ENCODE assay signal across 26 cellular contexts in the genomic region with DNA sequence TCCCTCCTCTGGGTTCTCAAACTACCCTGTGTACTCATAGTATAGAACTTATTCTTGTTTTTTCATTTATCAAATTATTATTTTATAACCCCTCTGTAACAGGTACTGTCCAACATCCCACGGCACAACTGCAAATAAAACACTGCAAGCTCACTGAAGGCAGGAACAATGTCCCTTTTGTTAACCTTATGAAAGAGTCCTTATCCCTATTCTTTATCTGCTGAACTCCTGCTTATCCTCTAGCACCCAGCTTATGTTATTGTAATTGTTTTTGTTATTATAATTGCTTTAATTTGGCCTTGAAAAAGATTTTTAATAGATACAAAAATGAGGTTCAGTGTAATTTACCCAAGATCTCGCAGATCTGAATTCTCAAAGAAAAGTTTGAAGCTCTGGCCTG.
"Had no signal": no experiment of that assay in that cellular context is flagged by ENCODE, and none has a peak within 500 bp of the region (broad histone marks: within the 10 kb centered on the region; RNA-seq: fewer than 3 reads in every experiment).

No MANE protein-coding gene starts in this region.

- H3K36me3 ChIP-seq: brain microvascular endothelial cell, gastrocnemius medialis, heart right ventricle had no signal

- H3K4me1 Mint-ChIP-seq: activated CD4-positive, alpha-beta memory T cell treated with anti-CD3 and anti-CD28 coated beads, Interleukin-2, amount 10 ng/mL, durations not matched to agents 7 days and 5 days; activated CD4-positive, alpha-beta T cell treated with anti-CD3 and anti-CD28 coated beads, Interleukin-2, amount 10 ng/mL, durations not matched to agents 7 days and 5 days; activated T-helper 17 cell treated with anti-CD3 and anti-CD28 coated beads, Interleukin-2, amount 50 U/mL, for 72 hours; central memory CD8-positive, alpha-beta T cell had no signal

- H3K27ac ChIP-seq: brain microvascular endothelial cell, coronary artery, dorsolateral prefrontal cortex, foreskin keratinocyte, gastrocnemius medialis, heart right ventricle had no signal

- H3K4me1 ChIP-seq: foreskin keratinocyte, gastrocnemius medialis, heart right ventricle had no signal

- DNase-seq: activated CD4-positive, alpha-beta memory T cell treated with anti-CD3 and anti-CD28 coated beads, Interleukin-2, amount 10 ng/mL, durations not matched to agents 7 days and 5 days; activated CD4-positive, alpha-beta T cell treated with anti-CD3 and anti-CD28 coated beads for 1 hour; activated CD4-positive, alpha-beta T cell treated with anti-CD3 and anti-CD28 coated beads for 4 hours; activated CD4-positive, alpha-beta T cell treated with anti-CD3 and anti-CD28 coated beads, Interleukin-2, amount 10 ng/mL, durations not matched to agents 7 days and 5 days; activated CD4-positive, alpha-beta T cell treated with anti-CD3 and anti-CD28 coated beads, Interleukin-2, amount 50 U/mL, for 4 hours; activated effector memory CD4-positive, alpha-beta T cell treated with Interleukin-2 at 50 U/mL for 16 hours; activated gamma-delta T cell treated with Interleukin-2 at 50 U/mL for 16 hours; activated naive CD4-positive, alpha-beta T cell treated with anti-CD3 and anti-CD28 coated beads, Interleukin-2, amount 50 U/mL, for 16 hours; activated naive CD4-positive, alpha-beta T cell treated with Interleukin-2 at 50 U/mL for 16 hours; activated T-cell treated with anti-CD3 and anti-CD28 coated beads, Interleukin-2, amount 50 U/mL, for 4 hours; amniotic stem cell; anterior cingulate cortex; brain microvascular endothelial cell; dorsolateral prefrontal cortex; effector memory CD4-positive, alpha-beta T cell; endodermal cell; foreskin keratinocyte; gastrocnemius medialis; heart right ventricle; T-helper 2 cell had no signal

- H3K4me3 ChIP-seq: coronary artery, dorsolateral prefrontal cortex, gastrocnemius medialis, heart right ventricle had no signal

- H3K4me3 Mint-ChIP-seq: activated CD4-positive, alpha-beta memory T cell treated with anti-CD3 and anti-CD28 coated beads, Interleukin-2, amount 10 ng/mL, durations not matched to agents 7 days and 5 days; activated CD4-positive, alpha-beta T cell treated with anti-CD3 and anti-CD28 coated beads, Interleukin-2, amount 10 ng/mL, durations not matched to agents 7 days and 5 days; activated naive CD8-positive, alpha-beta T cell; activated T-cell treated with anti-CD3 and anti-CD28 coated beads, Interleukin-2, amount 50 U/mL, for 4 hours; activated T-helper 17 cell treated with anti-CD3 and anti-CD28 coated beads, Interleukin-2, amount 50 U/mL, for 72 hours; central memory CD8-positive, alpha-beta T cell; dendritic cell treated with granulocyte-macrophage colony-stimulating factor and Interleukin-4, amounts not matched to agents 40 ng/mL and 50 ng/mL, for 4 days; endodermal cell had no signal

- H3K9me3 ChIP-seq: gastrocnemius medialis had no signal

- H3K27ac Mint-ChIP-seq: activated CD4-positive, alpha-beta memory T cell treated with anti-CD3 and anti-CD28 coated beads, Interleukin-2, amount 10 ng/mL, durations not matched to agents 7 days and 5 days; activated CD4-positive, alpha-beta T cell treated with anti-CD3 and anti-CD28 coated beads, Interleukin-2, amount 10 ng/mL, durations not matched to agents 7 days and 5 days; activated naive CD8-positive, alpha-beta T cell; activated T-helper 17 cell treated with anti-CD3 and anti-CD28 coated beads, Interleukin-2, amount 50 U/mL, for 72 hours; dendritic cell treated with granulocyte-macrophage colony-stimulating factor and Interleukin-4, amounts not matched to agents 40 ng/mL and 50 ng/mL, for 4 days; endodermal cell had no signal

- ATAC-seq: activated T-cell treated with anti-CD3 and anti-CD28 coated beads, Interleukin-2, amount 50 U/mL, for 4 hours; activated T-helper 17 cell treated with anti-CD3 and anti-CD28 coated beads, Interleukin-2, amount 50 U/mL, for 72 hours; esophagus mucosa; foreskin keratinocyte; gastrocnemius medialis; heart right ventricle had no signal

- H3K9me3 Mint-ChIP-seq: activated CD4-positive, alpha-beta memory T cell treated with anti-CD3 and anti-CD28 coated beads, Interleukin-2, amount 10 ng/mL, durations not matched to agents 7 days and 5 days; activated CD4-positive, alpha-beta T cell treated with anti-CD3 and anti-CD28 coated beads, Interleukin-2, amount 10 ng/mL, durations not matched to agents 7 days and 5 days; activated T-cell treated with anti-CD3 and anti-CD28 coated beads, Interleukin-2, amount 50 U/mL, for 4 hours; activated T-helper 17 cell treated with anti-CD3 and anti-CD28 coated beads, Interleukin-2, amount 50 U/mL, for 72 hours; central memory CD8-positive, alpha-beta T cell; endodermal cell had no signal

- H3K27me3 Mint-ChIP-seq: activated CD4-positive, alpha-beta memory T cell treated with anti-CD3 and anti-CD28 coated beads, Interleukin-2, amount 10 ng/mL, durations not matched to agents 7 days and 5 days; activated CD4-positive, alpha-beta T cell treated with anti-CD3 and anti-CD28 coated beads, Interleukin-2, amount 10 ng/mL, durations not matched to agents 7 days and 5 days; activated naive CD8-positive, alpha-beta T cell; central memory CD8-positive, alpha-beta T cell; dendritic cell treated with granulocyte-macrophage colony-stimulating factor and Interleukin-4, amounts not matched to agents 40 ng/mL and 50 ng/mL, for 4 days had no signal

- H3K27me3 ChIP-seq: brain microvascular endothelial cell, dorsolateral prefrontal cortex, foreskin keratinocyte, gastrocnemius medialis, heart right ventricle had no signal

- H3K36me3 Mint-ChIP-seq: activated naive CD8-positive, alpha-beta T cell had no signal
